ENCODE assay signal across 8 cellular contexts in the genomic region with DNA sequence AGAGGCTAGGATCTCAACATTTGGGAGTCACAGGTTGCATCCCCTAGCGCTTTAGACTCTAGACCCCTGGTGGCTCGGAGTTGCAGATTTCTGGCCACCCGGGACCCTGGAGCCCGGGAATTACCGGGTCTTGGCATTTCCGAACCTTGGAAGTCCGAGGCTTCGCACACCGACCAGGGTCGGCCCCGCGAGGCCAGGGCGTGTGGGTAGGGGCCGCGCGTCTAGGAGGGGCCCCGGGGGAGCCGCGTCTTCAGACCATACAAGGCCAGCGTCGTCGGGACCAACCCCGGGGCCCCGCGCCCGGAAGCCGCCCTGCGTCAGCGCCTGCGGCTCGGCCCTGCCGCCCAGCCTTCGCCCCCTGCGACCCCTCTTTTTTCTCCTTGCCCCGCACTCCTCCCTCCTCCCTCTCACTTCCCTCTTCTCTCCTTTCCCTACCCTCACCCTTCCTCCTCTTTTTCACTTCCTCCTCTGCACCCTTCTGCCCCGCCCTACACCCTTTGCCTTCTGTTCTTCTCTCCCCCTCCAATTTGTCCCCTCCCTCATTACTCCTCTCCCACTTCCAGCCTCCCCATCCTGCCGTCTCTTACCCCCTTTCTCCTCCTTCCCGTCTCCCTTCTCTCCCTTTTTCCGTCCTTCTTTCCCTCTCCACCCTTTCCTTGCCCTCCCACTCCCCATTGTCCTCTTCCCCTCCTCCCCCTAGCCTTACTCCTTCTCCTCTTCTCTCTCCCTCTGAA. TPM values are rescaled to one million over a fixed set of nuclear protein-coding genes. Genes with fewer than 3 reads are reported as not detected.
DNase-seq lines count a peak whose midpoint lies in the region; ATAC-seq and TF ChIP-seq lines count a peak whose summit lies in the region.

No MANE protein-coding gene starts in this region.

- peaks cover 0 to 46% of the 10 kb centered on the region in 2 donors for H3K4me1 ChIP-seq in right atrium auricular region

- no peak for TF ChIP-seq CTCF in right atrium auricular region (IDR thresholded peaks at IDR 0.05)

- H3K27ac ChIP-seq in right atrium auricular region: peak overlapping the region; percentile 99 to 100

- H3K27me3 ChIP-seq in right atrium auricular region: no peaks in the 10 kb centered on the region

- H3K4me3 ChIP-seq in right atrium auricular region: peak overlapping the region; percentile 86 to 89

- ATAC-seq in HG03108 (IDR thresholded peaks at IDR 0.05; ENCODE audit: unreplicated experiment): peak; percentile 15
- peak; percentile 6 for ATAC-seq in SK-N-SH treated with all-trans-retinoic acid at 6 μM for 48 hours
- no peak for ATAC-seq in GM19351 (IDR thresholded peaks at IDR 0.05; ENCODE audit: unreplicated experiment)

- DNase-seq in COLO668 (lab: John Stamatoyannopoulos, UW; ENCODE audit: unreplicated experiment) (peak; percentile 59), amniotic epithelial cell (ENCODE audit: low read depth) (peak; percentile 71), right atrium auricular region (ENCODE audit: low spot score) (peak; percentile 85), retina (peak; percentile 62), NCI-H1930 (lab: John Stamatoyannopoulos, UW) (no peak)

- peaks cover 25% of the 10 kb centered on the region for H3K36me3 ChIP-seq in right atrium auricular region

- no peaks in the 10 kb centered on the region for H3K9me3 ChIP-seq in right atrium auricular region

TF ChIP-seq in SK-N-SH treated with all-trans-retinoic acid at 6 μM for 48 hours, 23 proteins besides CTCF, POLR2A, EP300 and RAD21:
- no peak for TF ChIP-seq OSR1 (CRISPR knock-in tag; IDR thresholded peaks at IDR 0.05)
- no peak for TF ChIP-seq TCF4 (CRISPR knock-in tag; IDR thresholded peaks at IDR 0.05; ENCODE audit: borderline replicate concordance)
- no peak for TF ChIP-seq ESRRG (CRISPR knock-in tag; IDR thresholded peaks at IDR 0.05)
- TF ChIP-seq ZFP30 (CRISPR knock-in tag; IDR thresholded peaks at IDR 0.05): no peak
- TF ChIP-seq SNAI2 (CRISPR knock-in tag; IDR thresholded peaks at IDR 0.05): no peak
- TF ChIP-seq ISL1 (CRISPR knock-in tag; IDR thresholded peaks at IDR 0.05): no peak
- TF ChIP-seq CSDC2 (CRISPR knock-in tag; IDR thresholded peaks at IDR 0.05): no peak
- TF ChIP-seq, protein P1, sequence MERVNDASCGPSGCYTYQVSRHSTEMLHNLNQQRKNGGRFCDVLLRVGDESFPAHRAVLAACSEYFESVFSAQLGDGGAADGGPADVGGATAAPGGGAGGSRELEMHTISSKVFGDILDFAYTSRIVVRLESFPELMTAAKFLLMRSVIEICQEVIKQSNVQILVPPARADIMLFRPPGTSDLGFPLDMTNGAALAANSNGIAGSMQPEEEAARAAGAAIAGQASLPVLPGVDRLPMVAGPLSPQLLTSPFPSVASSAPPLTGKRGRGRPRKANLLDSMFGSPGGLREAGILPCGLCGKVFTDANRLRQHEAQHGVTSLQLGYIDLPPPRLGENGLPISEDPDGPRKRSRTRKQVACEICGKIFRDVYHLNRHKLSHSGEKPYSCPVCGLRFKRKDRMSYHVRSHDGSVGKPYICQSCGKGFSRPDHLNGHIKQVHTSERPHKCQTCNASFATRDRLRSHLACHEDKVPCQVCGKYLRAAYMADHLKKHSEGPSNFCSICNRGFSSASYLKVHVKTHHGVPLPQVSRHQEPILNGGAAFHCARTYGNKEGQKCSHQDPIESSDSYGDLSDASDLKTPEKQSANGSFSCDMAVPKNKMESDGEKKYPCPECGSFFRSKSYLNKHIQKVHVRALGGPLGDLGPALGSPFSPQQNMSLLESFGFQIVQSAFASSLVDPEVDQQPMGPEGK (CRISPR knock-in tag; IDR thresholded peaks at IDR 0.05; ENCODE audit: borderline replicate concordance): no peak; the same call in none of the 2 replicates
- peak; percentile 16; the same call in 1 of the 2 replicates for TF ChIP-seq GLIS3 (CRISPR knock-in tag; IDR thresholded peaks at IDR 0.05)
- TF ChIP-seq ZFP3 (CRISPR knock-in tag; IDR thresholded peaks at IDR 0.05): no peak
- peak; percentile 97 for TF ChIP-seq RARB (CRISPR knock-in tag; IDR thresholded peaks at IDR 0.05)
- 0 out of 2 replicates have a peak, but pooled peaks have one; percentile 39 for TF ChIP-seq ARNTL (CRISPR knock-in tag; IDR thresholded peaks at IDR 0.05; ENCODE audit: borderline replicate concordance, low read depth)
- TF ChIP-seq BACH2 (CRISPR knock-in tag; IDR thresholded peaks at IDR 0.05; ENCODE audit: borderline replicate concordance): no peak
- no peak for TF ChIP-seq ZNF565 (CRISPR knock-in tag; conservative IDR thresholded peaks at IDR 0.05; ENCODE audit: low read depth)
- no peak for TF ChIP-seq ZNF70 (CRISPR knock-in tag; IDR thresholded peaks at IDR 0.05)
- TF ChIP-seq, protein P2, sequence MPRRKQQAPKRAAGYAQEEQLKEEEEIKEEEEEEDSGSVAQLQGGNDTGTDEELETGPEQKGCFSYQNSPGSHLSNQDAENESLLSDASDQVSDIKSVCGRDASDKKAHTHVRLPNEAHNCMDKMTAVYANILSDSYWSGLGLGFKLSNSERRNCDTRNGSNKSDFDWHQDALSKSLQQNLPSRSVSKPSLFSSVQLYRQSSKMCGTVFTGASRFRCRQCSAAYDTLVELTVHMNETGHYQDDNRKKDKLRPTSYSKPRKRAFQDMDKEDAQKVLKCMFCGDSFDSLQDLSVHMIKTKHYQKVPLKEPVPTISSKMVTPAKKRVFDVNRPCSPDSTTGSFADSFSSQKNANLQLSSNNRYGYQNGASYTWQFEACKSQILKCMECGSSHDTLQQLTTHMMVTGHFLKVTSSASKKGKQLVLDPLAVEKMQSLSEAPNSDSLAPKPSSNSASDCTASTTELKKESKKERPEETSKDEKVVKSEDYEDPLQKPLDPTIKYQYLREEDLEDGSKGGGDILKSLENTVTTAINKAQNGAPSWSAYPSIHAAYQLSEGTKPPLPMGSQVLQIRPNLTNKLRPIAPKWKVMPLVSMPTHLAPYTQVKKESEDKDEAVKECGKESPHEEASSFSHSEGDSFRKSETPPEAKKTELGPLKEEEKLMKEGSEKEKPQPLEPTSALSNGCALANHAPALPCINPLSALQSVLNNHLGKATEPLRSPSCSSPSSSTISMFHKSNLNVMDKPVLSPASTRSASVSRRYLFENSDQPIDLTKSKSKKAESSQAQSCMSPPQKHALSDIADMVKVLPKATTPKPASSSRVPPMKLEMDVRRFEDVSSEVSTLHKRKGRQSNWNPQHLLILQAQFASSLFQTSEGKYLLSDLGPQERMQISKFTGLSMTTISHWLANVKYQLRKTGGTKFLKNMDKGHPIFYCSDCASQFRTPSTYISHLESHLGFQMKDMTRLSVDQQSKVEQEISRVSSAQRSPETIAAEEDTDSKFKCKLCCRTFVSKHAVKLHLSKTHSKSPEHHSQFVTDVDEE (CRISPR knock-in tag; IDR thresholded peaks at IDR 0.05): no peak
- peak; percentile 52 for TF ChIP-seq TOX (CRISPR knock-in tag; IDR thresholded peaks at IDR 0.05; ENCODE audit: borderline replicate concordance)
- TF ChIP-seq ZNF8 (CRISPR knock-in tag; IDR thresholded peaks at IDR 0.05): no peak
- TF ChIP-seq ZC3H10 (CRISPR knock-in tag; IDR thresholded peaks at IDR 0.05): peak; percentile 87
- TF ChIP-seq, protein P3, sequence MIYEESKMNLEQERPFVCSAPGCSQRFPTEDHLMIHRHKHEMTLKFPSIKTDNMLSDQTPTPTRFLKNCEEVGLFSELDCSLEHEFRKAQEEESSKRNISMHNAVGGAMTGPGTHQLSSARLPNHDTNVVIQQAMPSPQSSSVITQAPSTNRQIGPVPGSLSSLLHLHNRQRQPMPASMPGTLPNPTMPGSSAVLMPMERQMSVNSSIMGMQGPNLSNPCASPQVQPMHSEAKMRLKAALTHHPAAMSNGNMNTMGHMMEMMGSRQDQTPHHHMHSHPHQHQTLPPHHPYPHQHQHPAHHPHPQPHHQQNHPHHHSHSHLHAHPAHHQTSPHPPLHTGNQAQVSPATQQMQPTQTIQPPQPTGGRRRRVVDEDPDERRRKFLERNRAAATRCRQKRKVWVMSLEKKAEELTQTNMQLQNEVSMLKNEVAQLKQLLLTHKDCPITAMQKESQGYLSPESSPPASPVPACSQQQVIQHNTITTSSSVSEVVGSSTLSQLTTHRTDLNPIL (CRISPR knock-in tag; IDR thresholded peaks at IDR 0.05; ENCODE audit: low read depth): 0 out of 2 replicates have a peak, but pooled peaks have one; percentile 53
- TF ChIP-seq, protein P4, sequence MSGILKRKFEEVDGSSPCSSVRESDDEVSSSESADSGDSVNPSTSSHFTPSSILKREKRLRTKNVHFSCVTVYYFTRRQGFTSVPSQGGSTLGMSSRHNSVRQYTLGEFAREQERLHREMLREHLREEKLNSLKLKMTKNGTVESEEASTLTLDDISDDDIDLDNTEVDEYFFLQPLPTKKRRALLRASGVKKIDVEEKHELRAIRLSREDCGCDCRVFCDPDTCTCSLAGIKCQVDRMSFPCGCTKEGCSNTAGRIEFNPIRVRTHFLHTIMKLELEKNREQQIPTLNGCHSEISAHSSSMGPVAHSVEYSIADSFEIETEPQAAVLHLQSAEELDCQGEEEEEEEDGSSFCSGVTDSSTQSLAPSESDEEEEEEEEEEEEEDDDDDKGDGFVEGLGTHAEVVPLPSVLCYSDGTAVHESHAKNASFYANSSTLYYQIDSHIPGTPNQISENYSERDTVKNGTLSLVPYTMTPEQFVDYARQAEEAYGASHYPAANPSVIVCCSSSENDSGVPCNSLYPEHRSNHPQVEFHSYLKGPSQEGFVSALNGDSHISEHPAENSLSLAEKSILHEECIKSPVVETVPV (CRISPR knock-in tag; IDR thresholded peaks at IDR 0.05): no peak
- TF ChIP-seq, protein P5, sequence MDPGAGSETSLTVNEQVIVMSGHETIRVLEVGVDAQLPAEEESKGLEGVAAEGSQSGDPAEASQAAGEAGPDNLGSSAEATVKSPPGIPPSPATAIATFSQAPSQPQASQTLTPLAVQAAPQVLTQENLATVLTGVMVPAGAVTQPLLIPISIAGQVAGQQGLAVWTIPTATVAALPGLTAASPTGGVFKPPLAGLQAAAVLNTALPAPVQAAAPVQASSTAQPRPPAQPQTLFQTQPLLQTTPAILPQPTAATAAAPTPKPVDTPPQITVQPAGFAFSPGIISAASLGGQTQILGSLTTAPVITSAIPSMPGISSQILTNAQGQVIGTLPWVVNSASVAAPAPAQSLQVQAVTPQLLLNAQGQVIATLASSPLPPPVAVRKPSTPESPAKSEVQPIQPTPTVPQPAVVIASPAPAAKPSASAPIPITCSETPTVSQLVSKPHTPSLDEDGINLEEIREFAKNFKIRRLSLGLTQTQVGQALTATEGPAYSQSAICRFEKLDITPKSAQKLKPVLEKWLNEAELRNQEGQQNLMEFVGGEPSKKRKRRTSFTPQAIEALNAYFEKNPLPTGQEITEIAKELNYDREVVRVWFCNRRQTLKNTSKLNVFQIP (CRISPR knock-in tag; IDR thresholded peaks at IDR 0.05; ENCODE audit: borderline replicate concordance, low read depth): no peak
- TF ChIP-seq PPARA (CRISPR knock-in tag; IDR thresholded peaks at IDR 0.05; ENCODE audit: borderline replicate concordance): no peak
TF ChIP-seq in SK-N-SH treated with all-trans-retinoic acid at 6 μM for 48 hours: peak in this region for 6.

RNA-seq across cellular contexts. Expression of a gene that starts 2.4 kb away (rescaled TPM):
- 10 to 100 TPM in 1 of 2 donors, 1 to 10 TPM in 1; 7.5 to 12.0 TPM for total RNA-seq in right atrium auricular region

RNA-seq across cellular contexts. Expression of a gene that starts 3.4 kb away (rescaled TPM):
- total RNA-seq in right atrium auricular region: 100 to 1,000 TPM; 107 to 202 TPM

RNA-seq across cellular contexts. Expression of a gene that starts 18.9 kb away (rescaled TPM):
- total RNA-seq in right atrium auricular region: 10 to 100 TPM; 29.9 to 32.3 TPM

RNA-seq across cellular contexts. Expression of a gene that starts 19.1 kb away (rescaled TPM):
- total RNA-seq in right atrium auricular region: 10 to 100 TPM; 34.8 to 54.3 TPM

RNA-seq across cellular contexts. Expression of a gene that starts 25.7 kb away (rescaled TPM):
- 1,000 to 10,000 TPM; 1,032 to 1,330 TPM for total RNA-seq in right atrium auricular region

Comparison
In these comparisons a context has a peak if more than half of its experiments do, and no peak if none do; other contexts are left out.
1. DNase-seq: peak in COLO668 (single experiment), amniotic epithelial cell (single experiment), right atrium auricular region (single experiment) and retina (single experiment); none in NCI-H1930 (0 of 2).